27 cellular contexts compared by ENCODE assay signal in the genomic region with DNA sequence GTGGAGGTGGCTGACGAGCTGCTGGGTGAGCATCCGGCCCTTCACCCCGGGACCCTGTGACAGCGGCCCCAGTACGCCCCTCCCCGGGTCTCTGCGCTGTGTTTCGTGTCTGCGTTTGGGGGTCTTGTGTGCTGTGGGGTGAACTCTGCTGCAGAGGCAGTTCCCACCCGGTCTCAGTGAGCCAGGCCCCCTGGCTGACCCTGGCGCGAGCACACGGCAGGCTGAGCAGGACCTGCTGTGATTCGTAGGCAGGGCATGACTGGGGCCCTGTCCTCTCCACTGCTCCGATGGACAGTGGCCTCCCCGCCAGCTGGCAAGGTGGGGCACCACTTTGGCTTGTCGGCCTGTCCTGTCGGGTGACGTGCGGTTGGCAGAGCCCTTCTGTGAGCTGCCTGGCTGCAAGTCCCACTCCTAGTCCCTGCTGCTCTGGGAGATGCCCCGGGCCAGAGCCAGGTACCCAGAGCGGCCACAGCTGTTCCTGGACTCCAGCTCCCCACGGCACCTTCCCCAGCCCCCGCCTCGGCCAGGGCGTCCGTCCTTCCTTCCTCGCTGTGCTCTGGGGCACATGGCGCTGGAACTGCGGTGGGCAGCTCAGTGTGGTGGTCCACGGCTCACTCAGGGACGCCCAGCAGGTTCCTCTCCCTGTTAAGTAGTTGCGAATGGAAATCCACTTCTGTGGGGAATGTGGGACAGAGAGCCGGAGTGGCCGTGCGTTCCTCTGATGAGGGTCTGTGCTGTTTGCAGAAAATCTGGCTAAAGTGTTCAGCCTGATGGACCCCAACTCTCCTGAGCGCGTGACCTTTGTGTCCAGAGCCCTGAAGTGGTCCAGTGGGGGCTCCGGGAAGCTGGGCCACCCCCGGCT. TPM values are rescaled to one million over a fixed set of nuclear protein-coding genes. Genes with fewer than 3 reads are reported as not detected.
DNase-seq lines count a peak whose midpoint lies in the region; ATAC-seq, FAIRE-seq and TF ChIP-seq lines count a peak whose summit lies in the region.
"Had no signal": no experiment of that assay in that cellular context is flagged by ENCODE, and none has a peak within 500 bp of the region (broad histone marks: within the 10 kb centered on the region; RNA-seq: fewer than 3 reads in every experiment).

No MANE protein-coding gene starts in this region.

- no peak overlapping the region for H3K4me2 ChIP-seq in H1 (ENCODE audit: insufficient read depth in 1 of 2, low read depth in 2 of 2, low read length in 2 of 2)
- H3K4me2 ChIP-seq: hepatocyte had no signal

- H3K27me3 ChIP-seq in H1 (replicated peaks in 1 of 4; ENCODE audit: control insufficient read depth in 3 of 4, extremely low read depth in 1 of 4, insufficient read depth in 3 of 4, low read length in 3 of 4) (no peaks in the 10 kb centered on the region), gastrocnemius medialis (no peaks in the 10 kb centered on the region)
- H3K27me3 ChIP-seq: hepatocyte, pancreas, upper lobe of left lung had no signal

- in situ Hi-C loops in gastrocnemius medialis (cut with MboI; ENCODE audit: low sequenced_read_pairs in 4 of 4) = no loop called here

- H3K79me2 ChIP-seq in H1 (ENCODE audit: control insufficient read depth in 1 of 2, insufficient read depth in 2 of 2, low read length in 2 of 2) = peaks cover 24 to 78% of the 10 kb centered on the region in 2 experiments

- H3K18ac ChIP-seq in H1 (ENCODE audit: extremely low read depth, low read length) = no peak overlapping the region

- no peak overlapping the region for H2AFZ ChIP-seq in H1 (ENCODE audit: low read length)
- H2AFZ ChIP-seq: hepatocyte had no signal

- intact Hi-C loops in kidney (cut with DNase I) (no loop called here), gastrocnemius medialis (cut with DNase I; ENCODE audit: low total_unique reads) (no loop called here)

- ATAC-seq in gastrocnemius medialis (peak; percentile 60 to 71), HG03342 (IDR thresholded peaks at IDR 0.05; ENCODE audit: unreplicated experiment) (no peak), GM18907 (IDR thresholded peaks at IDR 0.05; ENCODE audit: unreplicated experiment) (no peak)
- ATAC-seq: activated CD8-positive, alpha-beta T cell treated with anti-CD3 and anti-CD28 coated beads for 36 hours; naive thymus-derived CD4-positive, alpha-beta T cell; Panc1; pancreas; stimulated activated naive CD8-positive, alpha-beta T cell treated with anti-CD3 and anti-CD28 coated beads, Interleukin-15, amount 100 ng/mL, for 72 hours had no signal

- H3K79me1 ChIP-seq in H1 (ENCODE audit: low read depth, low read length) = peaks cover 46% of the 10 kb centered on the region

- no peak overlapping the region for H3K14ac ChIP-seq in H1 (ENCODE audit: insufficient read length)

- H4K5ac ChIP-seq in H1 (ENCODE audit: insufficient read length, low read depth, low read length) = no peak overlapping the region

- no peak overlapping the region for H3K23ac ChIP-seq in H1 (ENCODE audit: insufficient read length)

- no peak overlapping the region for H2BK120ac ChIP-seq in H1 (replicated peaks; ENCODE audit: low read depth, low read length)

- H2BK5ac ChIP-seq in H1 (ENCODE audit: low read depth, low read length) = peak overlapping the region; percentile 35

- FAIRE-seq in HTR-8/SVneo (lab: Jason Lieb, UNC) (peak; percentile 69), H1 (lab: Jason Lieb, UNC) (no peak), kidney (lab: Jason Lieb, UNC) (no peak), RCC 7860 (lab: Jason Lieb, UNC) (no peak)
- FAIRE-seq: colon, endometrium, pancreas had no signal

- no peak for TF ChIP-seq RAD21 in H1 (IDR thresholded peaks at IDR 0.05 in 1 of 2, conservative IDR thresholded peaks at IDR 0.05 in 1 of 2; ENCODE audit: low read depth in 2 of 2, low read length in 2 of 2)

- DNase-seq in HTR-8/SVneo (ENCODE audit: insufficient read length, low spot score) (no peak), H1 (ENCODE audit: low read depth in 1 of 2, low spot score in 2 of 2) (no peak), kidney (peak; percentile 46), gastrocnemius medialis (peak; percentile 73 to 88), RWPE1 (ENCODE audit: low spot score) (no peak), RCC 7860 (ENCODE audit: low spot score) (no peak)
- DNase-seq: activated CD4-positive, CD25-positive, alpha-beta regulatory T cell; activated CD8-positive, alpha-beta T cell treated with anti-CD3 and anti-CD28 coated beads for 36 hours; activated T-cell treated with anti-CD3 and anti-CD28 coated beads, Interleukin-2, amount 50 U/mL, for 1 hour; CD4-positive, alpha-beta memory T cell; HCEC 1CT; islet precursor cell; naive thymus-derived CD4-positive, alpha-beta T cell; NCI-H1092; NCI-H2029; NCI-H446; stimulated activated CD4-positive, alpha-beta T cell treated with anti-CD3 and anti-CD28 coated beads, Interleukin-2, amount 100 ng/mL, for 48 hours; stimulated activated naive CD8-positive, alpha-beta T cell treated with anti-CD3 and anti-CD28 coated beads, Interleukin-15, amount 100 ng/mL, for 72 hours had no signal

- 93% methylated on average over 40 of the region's 40 CpGs; no CpG with 5 or more reads in 1 of the 2 experiments for WGBS in H1 (ENCODE audit: extremely low coverage in 1 of 2, insufficient coverage in 1 of 2, insufficient read length in 1 of 2, insufficient replicate concordance in 2 of 2, low coverage in 1 of 2, low lambda C conversion rate in 2 of 2, missing lambda C conversion rate in 1 of 2), 2 experiments

- H3K56ac ChIP-seq in H1 (replicated peaks; ENCODE audit: insufficient read length, low read depth, low read length) = no peak overlapping the region

- H3K4ac ChIP-seq in H1 (replicated peaks; ENCODE audit: insufficient read length, low read depth, low read length) = no peak overlapping the region

- H3K27ac ChIP-seq in H1 (ENCODE audit: low read depth, low read length) (no peak overlapping the region), kidney (ENCODE audit: low read depth in 2 of 2, low read length in 2 of 2) (peak overlapping the region in 1 of 2 donors; percentile 67), gastrocnemius medialis (peak overlapping the region; percentile 47 to 72 (median 69)), RWPE1 (no peak overlapping the region)
- H3K27ac ChIP-seq: hepatocyte, pancreas, SK-N-MC, upper lobe of left lung had no signal

- no peak for TF ChIP-seq CTCF in H1 (IDR thresholded peaks at IDR 0.05; ENCODE audit: control extremely low read depth in 1 of 3, insufficient read depth in 1 of 3, low read depth in 1 of 3, low read length in 3 of 3)
- TF ChIP-seq CTCF in kidney (IDR thresholded peaks at IDR 0.05; ENCODE audit: borderline replicate concordance, extremely low read depth, insufficient read depth) = no peak
- TF ChIP-seq CTCF in gastrocnemius medialis (IDR thresholded peaks at IDR 0.05 in 4 of 5, conservative IDR thresholded peaks at IDR 0.05 in 1 of 5) = no peak
- TF ChIP-seq CTCF in RWPE1 (conservative IDR thresholded peaks at IDR 0.05; ENCODE audit: low read depth) = no peak

- no peak overlapping the region for H4K8ac ChIP-seq in H1 (ENCODE audit: extremely low read depth, insufficient read depth, low read length)

- no peak overlapping the region for H2BK12ac ChIP-seq in H1 (ENCODE audit: low read depth, low read length)

- H3K36me3 ChIP-seq in H1 (ENCODE audit: control insufficient read depth in 2 of 4, insufficient read depth in 4 of 4, low read length in 3 of 4) (peaks cover 9 to 37% (median 23%) of the 10 kb centered on the region in 4 experiments; a peak in 7 of 8 replicates), kidney (ENCODE audit: control insufficient read depth in 1 of 2, insufficient read depth in 2 of 2, low read length in 2 of 2) (peaks cover 7 to 26% of the 10 kb centered on the region in 2 donors), gastrocnemius medialis (peaks cover 0 to 36% of the 10 kb centered on the region in 2 donors)

- no peak overlapping the region for H2BK15ac ChIP-seq in H1 (ENCODE audit: low read length)

- H3K23me2 ChIP-seq in H1 (ENCODE audit: low read depth, low read length) = no peaks in the 10 kb centered on the region

- H3K4me1 ChIP-seq in H1 (replicated peaks in 1 of 4; ENCODE audit: control insufficient read depth in 3 of 4, insufficient read depth in 4 of 4, low read length in 3 of 4) = peaks cover 0 to 12% (median 1%) of the 10 kb centered on the region in 4 experiments; a peak in 2 of 7 replicates
- H3K4me1 ChIP-seq in kidney (ENCODE audit: control insufficient read depth in 1 of 2, insufficient read depth in 1 of 2, low read depth in 1 of 2, low read length in 2 of 2) = peaks cover 11 to 28% of the 10 kb centered on the region in 2 donors
- peaks cover 48 to 49% of the 10 kb centered on the region in 2 donors for H3K4me1 ChIP-seq in gastrocnemius medialis

- H2AK5ac ChIP-seq in H1 (ENCODE audit: low read depth, low read length) = no peak overlapping the region; the same call in 1 of the 2 replicates

- H2BK20ac ChIP-seq in H1 (ENCODE audit: low read length) = no peak overlapping the region

- H3K9ac ChIP-seq in H1 (replicated peaks in 1 of 4; ENCODE audit: extremely low read depth in 1 of 4, low read depth in 3 of 4, low read length in 3 of 4) (no peak overlapping the region), kidney (ENCODE audit: low read length in 2 of 2) (no peak overlapping the region)

- TF ChIP-seq EP300 in H1 (IDR thresholded peaks at IDR 0.05; ENCODE audit: borderline replicate concordance in 1 of 2, low read depth in 2 of 2, low read length in 2 of 2) = no peak

- TF ChIP-seq POLR2A in H1 (IDR thresholded peaks at IDR 0.05; ENCODE audit: control extremely low read depth in 1 of 2, low read depth in 2 of 2, low read length in 2 of 2) = no peak
- no peak for TF ChIP-seq POLR2A in gastrocnemius medialis (IDR thresholded peaks at IDR 0.05)

- no peak overlapping the region for H3K4me3 ChIP-seq in H1 (ENCODE audit: extremely low read depth in 1 of 4, insufficient read depth in 2 of 4, low read depth in 3 of 4, low read length in 4 of 4)
- H3K4me3 ChIP-seq in kidney (ENCODE audit: low read length in 2 of 2) = no peak overlapping the region
- H3K4me3 ChIP-seq in gastrocnemius medialis = no peak overlapping the region
- H3K4me3 ChIP-seq: hepatocyte, pancreas, SK-N-MC, upper lobe of left lung had no signal

- POLR2A ChIA-PET in H1 (lab: Charles Lee; ENCODE audit: partially characterized antibody) (interaction anchor here (0.9 to 1.6 kb wide), 2 partner anchors 10 to 11 kb away, joined by 3 to 6 read pairs; a partner anchor contains a TSS), RWPE1 (lab: Yijun Ruan, JAX; ENCODE audit: low non-redundant PET) (no interaction called here)

- H4K91ac ChIP-seq in H1 (replicated peaks; ENCODE audit: insufficient read length, low read length) = no peak overlapping the region

- H4K20me1 ChIP-seq in H1 (replicated peaks in 1 of 2; ENCODE audit: control insufficient read depth in 1 of 2, insufficient read depth in 2 of 2, low read length in 2 of 2) = peaks cover 43 to 45% of the 10 kb centered on the region in 2 experiments

- CTCF ChIA-PET in H1 (lab: Charles Lee; ENCODE audit: partially characterized antibody) (interaction anchor here (0.6 to 1.9 kb wide), 4 partner anchors 9 to 1509 kb away, joined by 3 to 4 read pairs (median 3); no protein-coding TSS in a partner anchor), RWPE1 (lab: Yijun Ruan, JAX) (interaction anchor here (0.7 kb wide), 1 partner anchor 1899 kb away, joined by 3 read pairs; no protein-coding TSS in a partner anchor)

- H3K9me3 ChIP-seq in H1 (ENCODE audit: insufficient read depth in 2 of 2, low read depth in 1 of 2, low read length in 1 of 2) = no peaks in the 10 kb centered on the region
- H3K9me3 ChIP-seq in kidney (ENCODE audit: control insufficient read depth in 1 of 2, low read length in 2 of 2) = no peaks in the 10 kb centered on the region
- H3K9me3 ChIP-seq in gastrocnemius medialis = no peaks in the 10 kb centered on the region
- H3K9me3 ChIP-seq: pancreas, upper lobe of left lung had no signal

RNA-seq across cellular contexts. Expression of a gene that starts 10.5 kb away (rescaled TPM):
- total RNA-seq in H1 (2021; fragmentation: NEBNext Ultra II Directional; extraction: Animal tissue kit (Norgen Biotek cat#: 25700)) = 52.1 and 56.7 TPM in 2 replicates
- polyA plus RNA-seq in H1 (2011; rRNA removed) (74.1 and 95.0 TPM in 2 replicates), kidney (ENCODE audit: insufficient read depth, low read depth, low replicate concordance) (80.8 TPM)
- 73.5 TPM for polyA plus RNA-seq in H1 (2011; cell fraction: cytosol; rRNA removed)
- 137 TPM for polyA plus RNA-seq in H1 (2011; cell fraction: nucleus; rRNA removed)
- polyA plus RNA-seq in H1 (2012, experiment 1 of 2) = 42.9 to 72.1 TPM (median 69.9 TPM) in 4 replicates
- 52.9 TPM for polyA plus RNA-seq in H1 (2012, experiment 2 of 2)
- polyA plus RNA-seq in H1 (2013, experiment 1 of 2) = 40.9 TPM
- polyA plus RNA-seq in H1 (2013, experiment 2 of 2) = 40.1 TPM
- 17.7 and 19.3 TPM in 2 replicates for polyA minus RNA-seq in H1 (2011; rRNA and poly(A)+ RNA removed)
- 28.7 TPM for polyA minus RNA-seq in H1 (2011; cell fraction: cytosol; rRNA and poly(A)+ RNA removed)
- 22.5 TPM for polyA minus RNA-seq in H1 (2011; cell fraction: nucleus; rRNA and poly(A)+ RNA removed)
- total RNA-seq in kidney (44.8 TPM), gastrocnemius medialis (10 to 100 TPM; 24.6 to 40.8 (median 30.0) TPM)

RNA-seq across cellular contexts. Expression of a gene that starts 54.6 kb away (rescaled TPM):
- 105 and 108 TPM in 2 replicates for total RNA-seq in H1 (2021; fragmentation: NEBNext Ultra II Directional; extraction: Animal tissue kit (Norgen Biotek cat#: 25700))
- polyA plus RNA-seq in H1 (2011; rRNA removed) (158 and 324 TPM in 2 replicates), kidney (ENCODE audit: insufficient read depth, low read depth, low replicate concordance) (40.4 TPM)
- polyA plus RNA-seq in H1 (2011; cell fraction: cytosol; rRNA removed) = 235 TPM
- polyA plus RNA-seq in H1 (2011; cell fraction: nucleus; rRNA removed) = 512 TPM
- polyA plus RNA-seq in H1 (2012, experiment 1 of 2) = 69.8 to 110 TPM (median 95.7 TPM) in 4 replicates
- 31.4 TPM for polyA plus RNA-seq in H1 (2012, experiment 2 of 2)
- 110 TPM for polyA plus RNA-seq in H1 (2013, experiment 1 of 2)
- polyA plus RNA-seq in H1 (2013, experiment 2 of 2) = 106 TPM
- 149 and 180 TPM in 2 replicates for polyA minus RNA-seq in H1 (2011; rRNA and poly(A)+ RNA removed)
- polyA minus RNA-seq in H1 (2011; cell fraction: cytosol; rRNA and poly(A)+ RNA removed) = 83.6 TPM
- polyA minus RNA-seq in H1 (2011; cell fraction: nucleus; rRNA and poly(A)+ RNA removed) = 211 TPM
- total RNA-seq in kidney (168 TPM), gastrocnemius medialis (100 to 1,000 TPM; 112 to 154 (median 132) TPM)

Comparison
In these comparisons a context has a peak if more than half of its experiments do, and no peak if none do; other contexts are left out.
1. DNase-seq: peak in kidney (single experiment) and gastrocnemius medialis (2 of 2); none in HTR-8/SVneo (single experiment), H1 (0 of 2), RWPE1 (single experiment) and RCC 7860 (single experiment).
2. H3K27ac ChIP-seq: peak in gastrocnemius medialis (4 of 4); none in H1 (single experiment) and RWPE1 (single experiment).
3. ATAC-seq: peak in gastrocnemius medialis (2 of 2); none in HG03342 (single experiment) and GM18907 (single experiment).